Comparison of ENCODE assay signal across 8 cellular contexts in the genomic region with DNA sequence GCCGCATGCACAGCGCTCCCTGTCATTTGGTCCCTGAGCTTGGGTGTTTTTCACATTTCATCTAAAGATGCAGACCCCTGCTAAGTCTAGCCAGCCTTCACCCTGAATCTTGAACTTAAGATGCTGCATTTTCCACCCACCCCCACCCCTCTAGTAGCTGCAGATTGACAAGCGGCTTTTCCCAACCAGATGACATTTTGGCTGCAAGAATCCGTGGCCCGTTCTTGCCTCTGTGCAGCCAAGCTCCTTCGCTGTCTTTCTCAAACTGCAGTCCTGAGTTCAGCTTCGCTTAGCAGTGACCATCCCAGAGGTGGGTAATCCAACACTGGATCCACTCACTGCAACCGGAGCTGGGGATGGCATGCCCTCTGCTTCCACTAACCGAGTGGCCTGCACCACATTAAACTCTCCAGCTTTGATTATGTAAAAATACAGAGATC. TPM values are rescaled to one million over a fixed set of nuclear protein-coding genes. Genes with fewer than 3 reads are reported as not detected.
DNase-seq lines count a peak whose midpoint lies in the region; ATAC-seq and TF ChIP-seq lines count a peak whose summit lies in the region.

No MANE protein-coding gene starts in this region.

- DNase-seq in GM12865 (ENCODE audit: low read depth) (peak; percentile 5), SK-N-MC (ENCODE audit: low read depth, low spot score) (no peak), fibroblast of the aortic adventitia (ENCODE audit: low read depth) (peak; percentile 21), progenitor cell of endocrine pancreas (ENCODE audit: low spot score, unreplicated experiment) (no peak), HCEC 1CT (no peak), COLO668 (lab: John Stamatoyannopoulos, UW; ENCODE audit: unreplicated experiment) (no peak)

- H3K9me3 ChIP-seq in SK-N-MC (ENCODE audit: low read depth, low read length), result no peaks in the 10 kb centered on the region

- H3K27ac Mint-ChIP-seq in progenitor cell of endocrine pancreas, result peak overlapping the region; percentile 77

- ATAC-seq in GM21381 (IDR thresholded peaks at IDR 0.05; ENCODE audit: unreplicated experiment) (no peak), GM21390 (IDR thresholded peaks at IDR 0.05; ENCODE audit: unreplicated experiment) (no peak)

- H3K27me3 Mint-ChIP-seq in progenitor cell of endocrine pancreas, result peaks cover 24% of the 10 kb centered on the region

- peaks cover 12% of the 10 kb centered on the region for H3K4me1 Mint-ChIP-seq in progenitor cell of endocrine pancreas (ENCODE audit: low read depth)

- peaks cover 12% of the 10 kb centered on the region for H3K36me3 ChIP-seq in SK-N-MC (ENCODE audit: insufficient read depth, low read length)

- H3K9me3 Mint-ChIP-seq in progenitor cell of endocrine pancreas (ENCODE audit: low read depth), result peaks cover under 1% of the 10 kb centered on the region

- H3K4me3 ChIP-seq in GM12865 (ENCODE audit: low read depth, low read length) (peak overlapping the region; percentile 48), SK-N-MC (peak overlapping the region; percentile 70), fibroblast of the aortic adventitia (ENCODE audit: low read depth, low read length) (peak overlapping the region; percentile 59)

- H3K9ac ChIP-seq in SK-N-MC (ENCODE audit: insufficient read length), result peak overlapping the region; percentile 75

- H3K36me3 Mint-ChIP-seq in progenitor cell of endocrine pancreas (ENCODE audit: insufficient read depth), result no peaks in the 10 kb centered on the region

- H3K27ac ChIP-seq in SK-N-MC, result no peak overlapping the region

- H3K4me3 Mint-ChIP-seq in progenitor cell of endocrine pancreas (ENCODE audit: low read depth), result peak overlapping the region; percentile 66

- TF ChIP-seq CTCF in GM12865 (IDR thresholded peaks at IDR 0.05; ENCODE audit: insufficient read depth, low read depth, low read length, missing control alignments) (no peak), fibroblast of the aortic adventitia (IDR thresholded peaks at IDR 0.05; ENCODE audit: insufficient read depth, low read length) (no peak), progenitor cell of endocrine pancreas (IDR thresholded peaks at IDR 0.05; ENCODE audit: unreplicated experiment) (no peak)

RNA-seq across cellular contexts. Expression of a gene that starts 0.8 kb away (rescaled TPM):
- total RNA-seq in fibroblast of the aortic adventitia (ENCODE audit: low replicate concordance), result 20.2 and 43.7 TPM in 2 replicates
- total RNA-seq in progenitor cell of endocrine pancreas, result 35.2 and 36.2 TPM in 2 replicates

Comparison
In these comparisons a context has a peak if more than half of its experiments do, and no peak if none do; other contexts are left out.
1. DNase-seq: peak in GM12865 (single experiment) and fibroblast of the aortic adventitia (single experiment); none in SK-N-MC (single experiment), progenitor cell of endocrine pancreas (single experiment), HCEC 1CT (single experiment) and COLO668 (single experiment).
2. Peak in every context shown above with its lines, with median percentiles within 50 percentile points of each other: H3K4me3 ChIP-seq.